Comparison of ENCODE assay signal across 21 cellular contexts in the genomic region with DNA sequence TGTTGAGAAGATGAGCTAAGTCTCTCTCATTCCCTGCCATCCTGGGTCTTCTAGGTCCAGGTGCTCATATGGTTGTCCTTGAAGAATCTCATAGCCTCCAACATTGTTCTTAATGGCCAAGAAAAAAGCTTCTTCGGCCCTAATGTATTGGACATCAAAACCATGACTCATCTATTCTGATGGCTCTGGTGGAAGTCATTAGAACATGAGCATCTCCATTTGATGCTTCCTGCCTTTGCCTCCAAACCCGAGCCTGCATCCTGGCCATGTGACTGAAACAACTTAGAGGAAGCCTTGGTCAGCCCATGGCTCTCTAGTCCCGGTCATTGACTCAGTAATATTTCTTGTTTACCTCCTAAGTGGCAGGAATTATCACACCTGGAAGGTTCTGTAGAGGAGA.
A peak's percentile ranks its signal among the peaks of the same experiment; 100 is the strongest.
DNase-seq lines count a peak whose midpoint lies in the region; ATAC-seq, FAIRE-seq and TF ChIP-seq lines count a peak whose summit lies in the region.
"Had no signal": no experiment of that assay in that cellular context is flagged by ENCODE, and none has a peak within 500 bp of the region (broad histone marks: within the 10 kb centered on the region; RNA-seq: fewer than 3 reads in every experiment).

No MANE protein-coding gene starts in this region.

- H3K4me3 ChIP-seq in A549 (no peak overlapping the region), IMR-90 (ENCODE audit: insufficient read depth, low read depth, low read length) (no peak overlapping the region), esophagus muscularis mucosa (no peak overlapping the region)
- H3K4me3 ChIP-seq: HAP-1 had no signal

- BruUV-seq in IMR-90 (replicated peaks; lab: Mats Ljungman, UMichigan) = no TSS peak

- H2AK9ac ChIP-seq in IMR-90 (replicated peaks; ENCODE audit: low read depth, low read length, poor library complexity) = no peak overlapping the region

- H3K9me3 Mint-ChIP-seq in nephron progenitor cell = no peaks in the 10 kb centered on the region
- no peaks in the 10 kb centered on the region for H3K9me3 Mint-ChIP-seq in activated CD4-positive, alpha-beta T cell treated with anti-CD3 and anti-CD28 coated beads, Interleukin-2, amount 10 ng/mL, durations not matched to agents 24 days and 14 days
- H3K9me3 Mint-ChIP-seq: HFFc6 had no signal

- peaks cover 5% of the 10 kb centered on the region for H3K9me1 ChIP-seq in IMR-90 (ENCODE audit: insufficient read depth, low read length)

- DNase-seq in A549 (ENCODE audit: low read depth in 1 of 2, low spot score in 1 of 2) = no peak
- no peak for DNase-seq in IMR-90
- DNase-seq in esophagus muscularis mucosa (ENCODE audit: extremely low spot score) = peak; percentile 60
- no peak for DNase-seq in nephron progenitor cell
- no peak for DNase-seq in NCI-H748 (lab: John Stamatoyannopoulos, UW; ENCODE audit: unreplicated experiment)
- DNase-seq in activated CD4-positive, alpha-beta T cell treated with anti-CD3 and anti-CD28 coated beads, Interleukin-2, amount 10 ng/mL, durations not matched to agents 24 days and 14 days = no peak
- no peak for DNase-seq in RPMI8226
- DNase-seq: 8988T; C1 segment of cervical spinal cord; Calu3; CD4-positive, alpha-beta memory T cell; COR-L47; DMS53; DMS79 treated with DMSO at 0.1 percent for 48 hours; GF-D8; GOT3; HFFc6 had no signal

- H2BK15ac ChIP-seq in IMR-90 (ENCODE audit: low read depth, low read length) = peak overlapping the region; percentile 68; the same call in 2 of the 3 replicates

- H2AFZ ChIP-seq in IMR-90 (replicated peaks; ENCODE audit: low read length, poor library complexity) = no peak overlapping the region

- TF ChIP-seq POLR2A in A549 (IDR thresholded peaks at IDR 0.05; ENCODE audit: low read length) = no peak
- no peak for TF ChIP-seq POLR2A in IMR-90 (IDR thresholded peaks at IDR 0.05; ENCODE audit: low read depth, low read length)
- no peak for TF ChIP-seq POLR2A in esophagus muscularis mucosa (IDR thresholded peaks at IDR 0.05; ENCODE audit: low read depth)

- in situ Hi-C loops in IMR-90 (cut with MboI; ENCODE audit: low sequenced_read_pairs) = no loop called here

- peaks cover 32% of the 10 kb centered on the region for H3K4me1 Mint-ChIP-seq in nephron progenitor cell
- H3K4me1 Mint-ChIP-seq in activated CD4-positive, alpha-beta T cell treated with anti-CD3 and anti-CD28 coated beads, Interleukin-2, amount 10 ng/mL, durations not matched to agents 24 days and 14 days = no peaks in the 10 kb centered on the region
- H3K4me1 Mint-ChIP-seq: CD4-positive, alpha-beta memory T cell had no signal

- no peak for TF ChIP-seq EP300 in A549 (IDR thresholded peaks at IDR 0.05)
- no peak for TF ChIP-seq EP300 in esophagus muscularis mucosa (IDR thresholded peaks at IDR 0.05)

- no peaks in the 10 kb centered on the region for H4K20me1 ChIP-seq in IMR-90 (ENCODE audit: insufficient read depth, low read length)

- no peaks in the 10 kb centered on the region for H3K9me3 ChIP-seq in A549
- H3K9me3 ChIP-seq in IMR-90 (ENCODE audit: control insufficient read depth, insufficient read depth, low read length) = no peaks in the 10 kb centered on the region
- no peaks in the 10 kb centered on the region for H3K9me3 ChIP-seq in esophagus muscularis mucosa
- H3K9me3 ChIP-seq: HAP-1 had no signal

- TF ChIP-seq CTCF in A549 (IDR thresholded peaks at IDR 0.05) (no peak), IMR-90 (conservative IDR thresholded peaks at IDR 0.05; ENCODE audit: low read depth, low read length) (no peak), esophagus muscularis mucosa (IDR thresholded peaks at IDR 0.05) (no peak), nephron progenitor cell (IDR thresholded peaks at IDR 0.05) (no peak)

- dilution Hi-C loops in IMR-90 (cut with HindIII; ENCODE audit: low sequenced_read_pairs, unreplicated experiment) = no loop called here

- no peak overlapping the region for H3K23ac ChIP-seq in IMR-90 (ENCODE audit: low read depth, low read length)

- no peak overlapping the region for H3K4me3 Mint-ChIP-seq in nephron progenitor cell
- no peak overlapping the region for H3K4me3 Mint-ChIP-seq in activated CD4-positive, alpha-beta T cell treated with anti-CD3 and anti-CD28 coated beads, Interleukin-2, amount 10 ng/mL, durations not matched to agents 24 days and 14 days
- H3K4me3 Mint-ChIP-seq: CD4-positive, alpha-beta memory T cell; HFFc6 had no signal

- no peak overlapping the region for H2BK5ac ChIP-seq in IMR-90 (ENCODE audit: low read depth, low read length, poor library complexity, severe bottlenecking)

- peak overlapping the region; percentile 46; the same call in 1 of the 2 replicates for H4K91ac ChIP-seq in IMR-90 (ENCODE audit: insufficient read depth, low read depth, low read length)

- no peak overlapping the region for H3K4me2 ChIP-seq in A549
- no peak overlapping the region for H3K4me2 ChIP-seq in IMR-90 (ENCODE audit: low read depth, low read length)

- H3K27me3 ChIP-seq in IMR-90 (ENCODE audit: control insufficient read depth, insufficient read depth, low read length) = no peaks in the 10 kb centered on the region
- peaks cover 0 to 2% (median 0%) of the 10 kb centered on the region in 4 donors for H3K27me3 ChIP-seq in esophagus muscularis mucosa

- H3K56ac ChIP-seq in IMR-90 (ENCODE audit: extremely low read depth, insufficient read depth, low read length) = no peak overlapping the region

- ATAC-seq in A549 (no peak), IMR-90 (ENCODE audit: low read depth) (no peak)

- POLR2A ChIA-PET in A549 (lab: Yijun Ruan, JAX) (no interaction called here), IMR-90 (lab: Charles Lee; ENCODE audit: unreplicated experiment) (no interaction called here)

- H3K14ac ChIP-seq in IMR-90 (replicated peaks; ENCODE audit: low read depth, low read length) = 0 out of 2 replicates have a peak overlapping the region, but pooled peaks have one; percentile 18

- H3K4me1 ChIP-seq in A549 (peaks cover 5% of the 10 kb centered on the region; the same call in 1 of the 3 replicates), IMR-90 (ENCODE audit: control insufficient read depth, insufficient read depth, low read length) (peaks cover 7% of the 10 kb centered on the region), esophagus muscularis mucosa (no peaks in the 10 kb centered on the region)
- H3K4me1 ChIP-seq: HAP-1 had no signal

- peaks cover 3% of the 10 kb centered on the region for H3K27me3 Mint-ChIP-seq in nephron progenitor cell (ENCODE audit: low read depth, poor library complexity)
- no peaks in the 10 kb centered on the region for H3K27me3 Mint-ChIP-seq in activated CD4-positive, alpha-beta T cell treated with anti-CD3 and anti-CD28 coated beads, Interleukin-2, amount 10 ng/mL, durations not matched to agents 24 days and 14 days
- H3K27me3 Mint-ChIP-seq: CD4-positive, alpha-beta memory T cell had no signal

- H2AK5ac ChIP-seq in IMR-90 (ENCODE audit: low read depth, low read length) = peak overlapping the region; percentile 48

- no peak overlapping the region for H4K5ac ChIP-seq in IMR-90 (ENCODE audit: low read depth, low read length)

- no peak overlapping the region for H3K9ac ChIP-seq in IMR-90 (ENCODE audit: low read depth, low read length)

- H3K27ac ChIP-seq in A549 (no peak overlapping the region), IMR-90 (ENCODE audit: insufficient read depth, low read length) (no peak overlapping the region), esophagus muscularis mucosa (replicated peaks in 1 of 4) (no peak overlapping the region)

- no peak for FAIRE-seq in A549 (lab: Jason Lieb, UNC)
- FAIRE-seq: GM12891, GM18507, H54 had no signal

- peak overlapping the region; percentile 74 for H3K27ac Mint-ChIP-seq in nephron progenitor cell
- H3K27ac Mint-ChIP-seq in activated CD4-positive, alpha-beta T cell treated with anti-CD3 and anti-CD28 coated beads, Interleukin-2, amount 10 ng/mL, durations not matched to agents 24 days and 14 days = no peak overlapping the region
- H3K27ac Mint-ChIP-seq: CD4-positive, alpha-beta memory T cell; HFFc6 had no signal

- H3K79me1 ChIP-seq in IMR-90 (ENCODE audit: low read depth in 1 of 2, low read length in 2 of 2) = no peaks in the 10 kb centered on the region

- 0 out of 4 replicates have a peak overlapping the region, but pooled peaks of 1 of the 2 experiments have one; percentile 54 for H4K8ac ChIP-seq in IMR-90 (ENCODE audit: low read depth in 2 of 2, low read length in 2 of 2)

- peak overlapping the region; percentile 39; the same call in 1 of the 2 replicates for H3K4ac ChIP-seq in IMR-90 (ENCODE audit: low read depth, low read length)

- no peaks in the 10 kb centered on the region for H3K36me3 Mint-ChIP-seq in nephron progenitor cell (ENCODE audit: low read depth)
- no peaks in the 10 kb centered on the region for H3K36me3 Mint-ChIP-seq in activated CD4-positive, alpha-beta T cell treated with anti-CD3 and anti-CD28 coated beads, Interleukin-2, amount 10 ng/mL, durations not matched to agents 24 days and 14 days (ENCODE audit: low read depth)
- H3K36me3 Mint-ChIP-seq: CD4-positive, alpha-beta memory T cell had no signal

- TF ChIP-seq RAD21 in A549 (conservative IDR thresholded peaks at IDR 0.05 in 1 of 2, IDR thresholded peaks at IDR 0.05 in 1 of 2) (no peak), IMR-90 (IDR thresholded peaks at IDR 0.05; ENCODE audit: low read length) (no peak)

- WGBS in A549 (ENCODE audit: missing lambda C conversion rate) = 54% methylated on average over 3 of the region's 3 CpGs
- WGBS in IMR-90 (ENCODE audit: extremely low coverage in 2 of 2, insufficient read length in 1 of 2), 2 experiments = 100% methylated on average over 2 of the region's 3 CpGs; no CpG with 5 or more reads in 1 of the 2 experiments
- WGBS in esophagus muscularis mucosa = 84% methylated on average over 3 of the region's 3 CpGs

- intact Hi-C loops in IMR-90 (cut with micrococcal nuclease) = no loop called here
- intact Hi-C loops in esophagus muscularis mucosa (cut with DNase I) = no loop called here
- intact Hi-C loops in activated CD4-positive, alpha-beta T cell treated with anti-CD3 and anti-CD28 coated beads, Interleukin-2, amount 10 ng/mL, durations not matched to agents 24 days and 14 days (cut with micrococcal nuclease) = no loop called here

- CTCF ChIA-PET in A549 (lab: Yijun Ruan, JAX) (no interaction called here), IMR-90 (lab: Yijun Ruan, JAX) (no interaction called here)

- peak overlapping the region; percentile 63; the same call in 1 of the 2 replicates for H2BK120ac ChIP-seq in IMR-90 (ENCODE audit: low read depth, low read length)

- H3K18ac ChIP-seq in IMR-90 (ENCODE audit: low read depth, low read length) = no peak overlapping the region

- H3K36me3 ChIP-seq in IMR-90 (ENCODE audit: control insufficient read depth, insufficient read depth, low read length) (no peaks in the 10 kb centered on the region), esophagus muscularis mucosa (no peaks in the 10 kb centered on the region)
- H3K36me3 ChIP-seq: HAP-1 had no signal

- peak overlapping the region; percentile 23; the same call in 1 of the 2 replicates for H2BK20ac ChIP-seq in IMR-90 (ENCODE audit: low read depth, low read length)

TF ChIP-seq in A549, 52 proteins besides CTCF, POLR2A, EP300 and RAD21 (continues in another document):
- TF ChIP-seq TP53 (CRISPR knock-in tag; IDR thresholded peaks at IDR 0.05) = no peak

TF ChIP-seq in IMR-90, 13 proteins besides CTCF, POLR2A, EP300 and RAD21 (continues in another document):
- TF ChIP-seq BHLHE40 (IDR thresholded peaks at IDR 0.05; ENCODE audit: low read depth, low read length) (no peak), MXI1 (IDR thresholded peaks at IDR 0.05; ENCODE audit: borderline replicate concordance, low read depth, low read length) (no peak), MAZ (IDR thresholded peaks at IDR 0.05; ENCODE audit: borderline replicate concordance, low read depth, low read length) (no peak)
